In the genomic region with DNA sequence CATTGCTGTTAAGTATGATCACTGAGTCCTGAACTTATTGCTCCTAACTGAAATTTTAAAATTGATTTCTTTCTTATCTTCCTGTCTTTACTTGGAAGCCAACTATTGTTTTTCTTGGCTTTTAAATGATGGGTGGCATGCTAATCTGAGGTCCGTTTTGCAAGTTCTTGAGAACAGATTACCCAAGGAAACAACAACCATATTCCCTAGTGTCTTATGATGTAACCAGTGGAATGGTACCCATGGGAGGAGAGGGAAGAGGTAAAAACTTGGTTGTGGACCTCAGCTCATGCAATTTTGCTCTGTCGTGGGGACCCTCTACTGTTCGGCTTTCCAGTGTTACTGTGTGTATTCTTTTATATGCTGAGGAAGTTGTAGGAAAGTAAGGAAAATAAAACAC, we compare ENCODE assay signal across 1 cellular context.
TF ChIP-seq lines count a peak whose summit lies in the region.

No MANE protein-coding gene starts in this region.

TF ChIP-seq in WTC11, 78 proteins besides CTCF, POLR2A, EP300 and RAD21 (continued from another document):
- TF ChIP-seq, protein P1, sequence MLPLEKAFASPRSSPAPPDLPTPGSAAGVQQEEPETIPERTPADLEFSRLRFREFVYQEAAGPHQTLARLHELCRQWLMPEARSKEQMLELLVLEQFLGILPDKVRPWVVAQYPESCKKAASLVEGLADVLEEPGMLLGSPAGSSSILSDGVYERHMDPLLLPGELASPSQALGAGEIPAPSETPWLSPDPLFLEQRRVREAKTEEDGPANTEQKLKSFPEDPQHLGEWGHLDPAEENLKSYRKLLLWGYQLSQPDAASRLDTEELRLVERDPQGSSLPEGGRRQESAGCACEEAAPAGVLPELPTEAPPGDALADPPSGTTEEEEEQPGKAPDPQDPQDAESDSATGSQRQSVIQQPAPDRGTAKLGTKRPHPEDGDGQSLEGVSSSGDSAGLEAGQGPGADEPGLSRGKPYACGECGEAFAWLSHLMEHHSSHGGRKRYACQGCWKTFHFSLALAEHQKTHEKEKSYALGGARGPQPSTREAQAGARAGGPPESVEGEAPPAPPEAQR (CRISPR knock-in tag; IDR thresholded peaks at IDR 0.05) = no peak
- TF ChIP-seq, protein P2, sequence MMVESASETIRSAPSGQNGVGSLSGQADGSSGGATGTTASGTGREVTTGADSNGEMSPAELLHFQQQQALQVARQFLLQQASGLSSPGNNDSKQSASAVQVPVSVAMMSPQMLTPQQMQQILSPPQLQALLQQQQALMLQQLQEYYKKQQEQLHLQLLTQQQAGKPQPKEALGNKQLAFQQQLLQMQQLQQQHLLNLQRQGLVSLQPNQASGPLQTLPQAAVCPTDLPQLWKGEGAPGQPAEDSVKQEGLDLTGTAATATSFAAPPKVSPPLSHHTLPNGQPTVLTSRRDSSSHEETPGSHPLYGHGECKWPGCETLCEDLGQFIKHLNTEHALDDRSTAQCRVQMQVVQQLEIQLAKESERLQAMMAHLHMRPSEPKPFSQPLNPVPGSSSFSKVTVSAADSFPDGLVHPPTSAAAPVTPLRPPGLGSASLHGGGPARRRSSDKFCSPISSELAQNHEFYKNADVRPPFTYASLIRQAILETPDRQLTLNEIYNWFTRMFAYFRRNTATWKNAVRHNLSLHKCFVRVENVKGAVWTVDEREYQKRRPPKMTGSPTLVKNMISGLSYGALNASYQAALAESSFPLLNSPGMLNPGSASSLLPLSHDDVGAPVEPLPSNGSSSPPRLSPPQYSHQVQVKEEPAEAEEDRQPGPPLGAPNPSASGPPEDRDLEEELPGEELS (CRISPR knock-in tag; IDR thresholded peaks at IDR 0.05) = no peak
- TF ChIP-seq CREM (CRISPR knock-in tag; IDR thresholded peaks at IDR 0.05) = no peak
- TF ChIP-seq, protein P3, sequence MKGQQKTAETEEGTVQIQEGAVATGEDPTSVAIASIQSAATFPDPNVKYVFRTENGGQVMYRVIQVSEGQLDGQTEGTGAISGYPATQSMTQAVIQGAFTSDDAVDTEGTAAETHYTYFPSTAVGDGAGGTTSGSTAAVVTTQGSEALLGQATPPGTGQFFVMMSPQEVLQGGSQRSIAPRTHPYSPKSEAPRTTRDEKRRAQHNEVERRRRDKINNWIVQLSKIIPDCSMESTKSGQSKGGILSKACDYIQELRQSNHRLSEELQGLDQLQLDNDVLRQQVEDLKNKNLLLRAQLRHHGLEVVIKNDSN (CRISPR knock-in tag; IDR thresholded peaks at IDR 0.05) = no peak
- no peak for TF ChIP-seq ETV6 (CRISPR knock-in tag; IDR thresholded peaks at IDR 0.05)
- TF ChIP-seq, protein P4, sequence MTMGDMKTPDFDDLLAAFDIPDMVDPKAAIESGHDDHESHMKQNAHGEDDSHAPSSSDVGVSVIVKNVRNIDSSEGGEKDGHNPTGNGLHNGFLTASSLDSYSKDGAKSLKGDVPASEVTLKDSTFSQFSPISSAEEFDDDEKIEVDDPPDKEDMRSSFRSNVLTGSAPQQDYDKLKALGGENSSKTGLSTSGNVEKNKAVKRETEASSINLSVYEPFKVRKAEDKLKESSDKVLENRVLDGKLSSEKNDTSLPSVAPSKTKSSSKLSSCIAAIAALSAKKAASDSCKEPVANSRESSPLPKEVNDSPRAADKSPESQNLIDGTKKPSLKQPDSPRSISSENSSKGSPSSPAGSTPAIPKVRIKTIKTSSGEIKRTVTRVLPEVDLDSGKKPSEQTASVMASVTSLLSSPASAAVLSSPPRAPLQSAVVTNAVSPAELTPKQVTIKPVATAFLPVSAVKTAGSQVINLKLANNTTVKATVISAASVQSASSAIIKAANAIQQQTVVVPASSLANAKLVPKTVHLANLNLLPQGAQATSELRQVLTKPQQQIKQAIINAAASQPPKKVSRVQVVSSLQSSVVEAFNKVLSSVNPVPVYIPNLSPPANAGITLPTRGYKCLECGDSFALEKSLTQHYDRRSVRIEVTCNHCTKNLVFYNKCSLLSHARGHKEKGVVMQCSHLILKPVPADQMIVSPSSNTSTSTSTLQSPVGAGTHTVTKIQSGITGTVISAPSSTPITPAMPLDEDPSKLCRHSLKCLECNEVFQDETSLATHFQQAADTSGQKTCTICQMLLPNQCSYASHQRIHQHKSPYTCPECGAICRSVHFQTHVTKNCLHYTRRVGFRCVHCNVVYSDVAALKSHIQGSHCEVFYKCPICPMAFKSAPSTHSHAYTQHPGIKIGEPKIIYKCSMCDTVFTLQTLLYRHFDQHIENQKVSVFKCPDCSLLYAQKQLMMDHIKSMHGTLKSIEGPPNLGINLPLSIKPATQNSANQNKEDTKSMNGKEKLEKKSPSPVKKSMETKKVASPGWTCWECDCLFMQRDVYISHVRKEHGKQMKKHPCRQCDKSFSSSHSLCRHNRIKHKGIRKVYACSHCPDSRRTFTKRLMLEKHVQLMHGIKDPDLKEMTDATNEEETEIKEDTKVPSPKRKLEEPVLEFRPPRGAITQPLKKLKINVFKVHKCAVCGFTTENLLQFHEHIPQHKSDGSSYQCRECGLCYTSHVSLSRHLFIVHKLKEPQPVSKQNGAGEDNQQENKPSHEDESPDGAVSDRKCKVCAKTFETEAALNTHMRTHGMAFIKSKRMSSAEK (CRISPR knock-in tag; IDR thresholded peaks at IDR 0.05; ENCODE audit: borderline replicate concordance) = no peak
- TF ChIP-seq JUN (CRISPR knock-in tag; IDR thresholded peaks at IDR 0.05) = no peak
- TF ChIP-seq MXD4 (CRISPR knock-in tag; IDR thresholded peaks at IDR 0.05; ENCODE audit: borderline replicate concordance) = no peak
- TF ChIP-seq, protein P5, sequence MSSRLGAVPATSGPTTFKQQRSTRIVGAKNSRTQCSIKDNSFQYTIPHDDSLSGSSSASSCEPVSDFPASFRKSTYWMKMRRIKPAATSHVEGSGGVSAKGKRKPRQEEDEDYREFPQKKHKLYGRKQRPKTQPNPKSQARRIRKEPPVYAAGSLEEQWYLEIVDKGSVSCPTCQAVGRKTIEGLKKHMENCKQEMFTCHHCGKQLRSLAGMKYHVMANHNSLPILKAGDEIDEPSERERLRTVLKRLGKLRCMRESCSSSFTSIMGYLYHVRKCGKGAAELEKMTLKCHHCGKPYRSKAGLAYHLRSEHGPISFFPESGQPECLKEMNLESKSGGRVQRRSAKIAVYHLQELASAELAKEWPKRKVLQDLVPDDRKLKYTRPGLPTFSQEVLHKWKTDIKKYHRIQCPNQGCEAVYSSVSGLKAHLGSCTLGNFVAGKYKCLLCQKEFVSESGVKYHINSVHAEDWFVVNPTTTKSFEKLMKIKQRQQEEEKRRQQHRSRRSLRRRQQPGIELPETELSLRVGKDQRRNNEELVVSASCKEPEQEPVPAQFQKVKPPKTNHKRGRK (CRISPR knock-in tag; IDR thresholded peaks at IDR 0.05; ENCODE audit: borderline replicate concordance) = no peak
